Comparison of ENCODE assay signal across 1 cellular context in genomic region chr20:45913105-45913504, GRCh38.
TF ChIP-seq lines count a peak whose summit lies in the region.

No MANE protein-coding gene starts in this region.

TF ChIP-seq in IMR-90, 13 proteins besides CTCF, POLR2A, EP300 and RAD21:
- TF ChIP-seq ELK1 (IDR thresholded peaks at IDR 0.05; ENCODE audit: borderline replicate concordance, low read depth, low read length): no peak
- no peak for TF ChIP-seq FOS (IDR thresholded peaks at IDR 0.05; ENCODE audit: low read depth, low read length)
- no peak for TF ChIP-seq MXI1 (IDR thresholded peaks at IDR 0.05; ENCODE audit: borderline replicate concordance, low read depth, low read length)
- TF ChIP-seq NFE2L2 (IDR thresholded peaks at IDR 0.05; ENCODE audit: low read depth, low read length): no peak
- TF ChIP-seq MAZ (IDR thresholded peaks at IDR 0.05; ENCODE audit: borderline replicate concordance, low read depth, low read length): no peak
- no peak for TF ChIP-seq USF2 (IDR thresholded peaks at IDR 0.05; ENCODE audit: low read depth, low read length)
- TF ChIP-seq SMC3 (IDR thresholded peaks at IDR 0.05; ENCODE audit: low read depth, low read length): no peak
- no peak for TF ChIP-seq CHD1 (IDR thresholded peaks at IDR 0.05; ENCODE audit: low read depth, low read length)
- TF ChIP-seq CEBPB (IDR thresholded peaks at IDR 0.05; ENCODE audit: low read depth, low read length): no peak
- TF ChIP-seq BHLHE40 (IDR thresholded peaks at IDR 0.05; ENCODE audit: low read depth, low read length): no peak
- TF ChIP-seq RFX5 (IDR thresholded peaks at IDR 0.05; ENCODE audit: low read depth, low read length): no peak
